1 cellular context compared by ENCODE assay signal in the genomic region with DNA sequence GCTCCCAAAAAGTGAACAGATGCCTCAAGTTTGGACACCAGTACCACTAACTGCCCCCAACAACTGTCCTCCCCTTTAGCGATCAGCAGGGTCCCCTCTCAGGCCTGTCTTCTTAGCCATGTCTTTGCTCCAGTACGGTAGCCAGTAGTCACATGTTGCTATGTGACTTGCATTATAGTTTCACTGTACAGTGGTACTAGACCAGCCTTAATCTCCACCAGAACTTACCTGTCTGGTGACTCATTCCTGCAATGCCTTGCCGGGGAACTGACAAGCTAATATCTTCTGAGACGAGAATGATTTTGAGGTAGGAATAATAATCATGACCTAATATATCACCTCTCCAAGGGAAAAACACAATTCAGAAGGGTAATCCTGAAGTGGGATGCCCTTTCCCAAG.
TF ChIP-seq lines count a peak whose summit lies in the region.

No MANE protein-coding gene starts in this region.

TF ChIP-seq in K562, 482 proteins besides CTCF, POLR2A, EP300 and RAD21 (continued from another document):
- TF ChIP-seq TFE3 (CRISPR knock-in tag; IDR thresholded peaks at IDR 0.05) = no peak
